ENCODE assay signal across 22 cellular contexts in genomic region chr11:78630561-78631303, GRCh38. TPM values are rescaled to one million over a fixed set of nuclear protein-coding genes. Genes with fewer than 3 reads are reported as not detected.
DNase-seq lines count a peak whose midpoint lies in the region; ATAC-seq and TF ChIP-seq lines count a peak whose summit lies in the region.
"Had no signal": no experiment of that assay in that cellular context is flagged by ENCODE, and none has a peak within 500 bp of the region (broad histone marks: within the 10 kb centered on the region; RNA-seq: fewer than 3 reads in every experiment).

No MANE protein-coding gene starts in this region.

- H3T11ph ChIP-seq in H9 (ENCODE audit: low read length), result no peak overlapping the region

- H4K91ac ChIP-seq in H9 (ENCODE audit: insufficient read length, low read depth, low read length), result no peak overlapping the region

- no peaks in the 10 kb centered on the region for H4K20me1 ChIP-seq in H9 (ENCODE audit: control insufficient read depth, insufficient read depth, insufficient read length)

- H3K4me3 ChIP-seq in WERI-Rb-1 (ENCODE audit: low read depth, low read length), result no peak overlapping the region
- H3K4me3 ChIP-seq in SJCRH30, result no peak overlapping the region
- H3K4me3 ChIP-seq: GM12878, thoracic aorta, vagina had no signal

- TF ChIP-seq CTCF in H9 (conservative IDR thresholded peaks at IDR 0.05), result peak; percentile 57
- peak; percentile 29; the same call in 1 of the 2 replicates for TF ChIP-seq CTCF in WERI-Rb-1 (IDR thresholded peaks at IDR 0.05; ENCODE audit: low read depth, low read length)

- H2AK5ac ChIP-seq in H9 (ENCODE audit: insufficient read length, low read length), result no peak overlapping the region

- no peak overlapping the region for H3K23ac ChIP-seq in H9 (ENCODE audit: insufficient read length, low read depth, low read length)

- ATAC-seq in left lobe of liver (peak; percentile 54), HG02884 (IDR thresholded peaks at IDR 0.05; ENCODE audit: unreplicated experiment) (no peak), HG02973 (IDR thresholded peaks at IDR 0.05; ENCODE audit: unreplicated experiment) (no peak), GM18517 (IDR thresholded peaks at IDR 0.05; ENCODE audit: unreplicated experiment) (no peak)
- ATAC-seq: GM12878; naive thymus-derived CD4-positive, alpha-beta T cell; stimulated activated naive CD8-positive, alpha-beta T cell treated with anti-CD3 and anti-CD28 coated beads, Interleukin-15, Interleukin-2, amounts not matched to agents 100 U/mL and 50 U/mL, for 24 hours had no signal

- TF ChIP-seq RAD21 in Ishikawa (IDR thresholded peaks at IDR 0.05; ENCODE audit: low read depth), result peak; percentile 13; the same call in 1 of the 2 replicates

- no CpG with 5 or more reads among the region's 4 CpGs for WGBS in H9 (ENCODE audit: extremely low coverage, insufficient read length, low lambda C conversion rate)

- no peak overlapping the region for H4K8ac ChIP-seq in H9 (replicated peaks; ENCODE audit: insufficient read length, low read depth, low read length)

- no peaks in the 10 kb centered on the region for H3K4me1 Mint-ChIP-seq in H9

- no peak overlapping the region for H3K9ac ChIP-seq in H9 (ENCODE audit: extremely low read depth, insufficient read length, low read length)

- H3K9me3 ChIP-seq in H9 (ENCODE audit: control insufficient read depth, low read depth, low read length), result no peaks in the 10 kb centered on the region
- peaks cover 8% of the 10 kb centered on the region for H3K9me3 ChIP-seq in WERI-Rb-1 (ENCODE audit: severe bottlenecking)
- no peaks in the 10 kb centered on the region for H3K9me3 ChIP-seq in SJCRH30 (replicated peaks)

- H3K56ac ChIP-seq in H9 (ENCODE audit: insufficient read length, low read depth, low read length), result no peak overlapping the region

- no peak overlapping the region for H2AFZ ChIP-seq in H9 (ENCODE audit: low read length)

- H3K36me3 Mint-ChIP-seq in H9 (ENCODE audit: insufficient read depth in 1 of 3, low read depth in 3 of 3), result peaks cover 10 to 17% (median 13%) of the 10 kb centered on the region in 3 experiments

- H2BK5ac ChIP-seq in H9 (ENCODE audit: insufficient read length, low read length), result no peak overlapping the region

- H3K4me1 ChIP-seq in H9 (ENCODE audit: insufficient read depth, low read length) (no peaks in the 10 kb centered on the region), SJCRH30 (no peaks in the 10 kb centered on the region)
- H3K4me1 ChIP-seq: vagina had no signal

- TF ChIP-seq EP300 in Ishikawa (IDR thresholded peaks at IDR 0.05; ENCODE audit: borderline replicate concordance), result no peak

- H3K18ac ChIP-seq in H9 (ENCODE audit: insufficient read length, low read depth, low read length), result no peak overlapping the region

- H3K36me3 ChIP-seq in WERI-Rb-1, result no peaks in the 10 kb centered on the region
- no peaks in the 10 kb centered on the region for H3K36me3 ChIP-seq in SJCRH30
- H3K36me3 ChIP-seq: thoracic aorta, vagina had no signal

- H3K27me3 ChIP-seq in H9 (ENCODE audit: insufficient read depth, low read length), result no peaks in the 10 kb centered on the region
- H3K27me3 ChIP-seq in WERI-Rb-1 (ENCODE audit: insufficient read depth, low read depth, severe bottlenecking), result no peaks in the 10 kb centered on the region
- H3K27me3 ChIP-seq in SJCRH30, result no peaks in the 10 kb centered on the region
- H3K27me3 ChIP-seq: vagina had no signal

- H2BK20ac ChIP-seq in H9 (ENCODE audit: low read depth, low read length, poor library complexity, severe bottlenecking), result no peak overlapping the region

- H3K4ac ChIP-seq in H9 (ENCODE audit: low read depth, low read length), result no peak overlapping the region

- H3K79me2 ChIP-seq in H9 (ENCODE audit: insufficient read depth, low read length), result no peaks in the 10 kb centered on the region

- H2BK120ac ChIP-seq in H9 (ENCODE audit: low read depth, low read length, poor library complexity, severe bottlenecking), result no peak overlapping the region

- no peak overlapping the region for H3K4me2 ChIP-seq in H9 (ENCODE audit: insufficient read depth, insufficient read length, low read length)

- H4K5ac ChIP-seq in H9 (ENCODE audit: insufficient read length, low read depth, low read length), result no peak overlapping the region

- H3K14ac ChIP-seq in H9 (ENCODE audit: insufficient read depth, low read length), result no peak overlapping the region

- no peaks in the 10 kb centered on the region for H3K79me1 ChIP-seq in H9 (ENCODE audit: insufficient read depth, low read depth, low read length, poor library complexity, severe bottlenecking)

- no peak overlapping the region for H3K27ac ChIP-seq in H9 (ENCODE audit: insufficient read length, low read depth, low read length)
- no peak overlapping the region for H3K27ac ChIP-seq in WERI-Rb-1
- no peak overlapping the region for H3K27ac ChIP-seq in SJCRH30
- H3K27ac ChIP-seq: thoracic aorta, vagina, VCaP had no signal

- no peak overlapping the region for H3K4me3 Mint-ChIP-seq in H9
- H3K4me3 Mint-ChIP-seq: activated CD4-positive, alpha-beta T cell treated with anti-CD3 and anti-CD28 coated beads, Interleukin-2, amount 10 ng/mL, durations not matched to agents 24 days and 14 days; naive thymus-derived CD4-positive, alpha-beta T cell had no signal

- H3K27ac Mint-ChIP-seq in H9, result peak overlapping the region in 1 of 3 experiments; percentile 43; a peak in 1 of 7 replicates
- H3K27ac Mint-ChIP-seq: activated CD4-positive, alpha-beta T cell treated with anti-CD3 and anti-CD28 coated beads, Interleukin-2, amount 10 ng/mL, durations not matched to agents 24 days and 14 days; naive thymus-derived CD4-positive, alpha-beta T cell had no signal

- H3K9me3 Mint-ChIP-seq in H9, result peaks cover 35 to 48% of the 10 kb centered on the region in 2 experiments

- no peak for DNase-seq in H9
- DNase-seq in WERI-Rb-1, result no peak
- no peak for DNase-seq in left lobe of liver (ENCODE audit: low spot score)
- DNase-seq in SJCRH30, result no peak
- DNase-seq: activated CD4-positive, alpha-beta T cell treated with anti-CD3 and anti-CD28 coated beads, Interleukin-2, amount 10 ng/mL, durations not matched to agents 24 days and 14 days; activated gamma-delta T cell; activated T-cell treated with anti-CD3 and anti-CD28 coated beads, Interleukin-2, amount 50 U/mL, for 1 hour; Kasumi-1; midbrain; naive thymus-derived CD4-positive, alpha-beta T cell; NCI-H146; NCI-H524 treated with DMSO at 0.1 percent for 48 hours; nucleus accumbens; stimulated activated naive CD8-positive, alpha-beta T cell treated with anti-CD3 and anti-CD28 coated beads, Interleukin-15, Interleukin-2, amounts not matched to agents 100 U/mL and 50 U/mL, for 24 hours had no signal

- H3K23me2 ChIP-seq in H9 (ENCODE audit: insufficient read length, low read depth, low read length, poor library complexity, severe bottlenecking), result no peaks in the 10 kb centered on the region

- no peak overlapping the region for H2BK12ac ChIP-seq in H9 (ENCODE audit: insufficient read length, low read depth, low read length)

- H2BK15ac ChIP-seq in H9 (ENCODE audit: low read depth, low read length), result no peak overlapping the region

- peaks cover 1% of the 10 kb centered on the region for H3K27me3 Mint-ChIP-seq in H9 (ENCODE audit: low read depth)

TF ChIP-seq in Ishikawa, 13 proteins besides CTCF, POLR2A, EP300 and RAD21:
- TF ChIP-seq ZBTB7A (IDR thresholded peaks at IDR 0.05; ENCODE audit: low read depth) (no peak), CREB1 (IDR thresholded peaks at IDR 0.05; ENCODE audit: low read depth) (no peak), CEBPB (IDR thresholded peaks at IDR 0.05) (no peak), FOXM1 (IDR thresholded peaks at IDR 0.05; ENCODE audit: borderline replicate concordance, low read depth) (no peak), USF1 (IDR thresholded peaks at IDR 0.05) (no peak), NFIC (IDR thresholded peaks at IDR 0.05) (no peak), MAX (IDR thresholded peaks at IDR 0.05) (no peak), TAF1 (IDR thresholded peaks at IDR 0.05; ENCODE audit: low read depth) (no peak), YY1 (IDR thresholded peaks at IDR 0.05; ENCODE audit: low read depth) (no peak), TEAD4 (IDR thresholded peaks at IDR 0.05) (no peak), REST (IDR thresholded peaks at IDR 0.05; ENCODE audit: low read depth) (no peak), TCF12 (IDR thresholded peaks at IDR 0.05; ENCODE audit: low read depth) (no peak)
TF ChIP-seq in Ishikawa: peak in this region for 0.

RNA-seq across cellular contexts. Expression of gene NARS2, which starts 56.1 kb away (rescaled TPM):
- total RNA-seq in H9 (2021), result 28.8 and 29.7 TPM in 2 replicates
- total RNA-seq in left lobe of liver, result 13.4 TPM
- 28.4 and 30.2 TPM in 2 replicates for total RNA-seq in SJCRH30 (2014; rRNA removed; shearing (Covaris generic))
